In genomic region chr10:70232859-70233108, GRCh38 we compare ENCODE assay signal across 8 cellular contexts. TPM values are rescaled to one million over a fixed set of nuclear protein-coding genes. Genes with fewer than 3 reads are reported as not detected.
DNase-seq lines count a peak whose midpoint lies in the region; ATAC-seq and TF ChIP-seq lines count a peak whose summit lies in the region.

No MANE protein-coding gene starts in this region.

- H3K4me1 ChIP-seq in HAP-1: peaks cover 35% of the 10 kb centered on the region
- peaks cover 11 to 16% (median 13%) of the 10 kb centered on the region in 3 donors for H3K4me1 ChIP-seq in skeletal muscle tissue (ENCODE audit: control insufficient read depth in 3 of 3, insufficient read depth in 3 of 3, low read length in 3 of 3)

- peak overlapping the region; percentile 81 for H3K27ac ChIP-seq in skeletal muscle tissue (ENCODE audit: low read depth, low read length)

- intact Hi-C loops in posterior vena cava (cut with DNase I): no loop called here

- no peak for ATAC-seq in HG02798 (IDR thresholded peaks at IDR 0.05; ENCODE audit: poor library complexity, unreplicated experiment)

- peak overlapping the region; percentile 76 to 87 (median 86) for H3K9ac ChIP-seq in skeletal muscle tissue (ENCODE audit: low read depth in 1 of 3, low read length in 3 of 3)

- H3K4me3 ChIP-seq in HAP-1 (peak overlapping the region; percentile 80), WI38 (ENCODE audit: low read depth, low read length) (peak overlapping the region; percentile 100), foreskin fibroblast (ENCODE audit: low read depth in 1 of 2, low read length in 2 of 2) (peak overlapping the region; percentile 87 to 99), skeletal muscle tissue (ENCODE audit: low read length in 3 of 3) (peak overlapping the region; percentile 79 to 85 (median 84))

- H3K9me3 ChIP-seq in HAP-1 (peaks cover under 1% of the 10 kb centered on the region; the same call in 1 of the 2 replicates), skeletal muscle tissue (ENCODE audit: control insufficient read depth in 3 of 3, low read length in 3 of 3) (no peaks in the 10 kb centered on the region)

- in situ Hi-C loops in HAP-1 (cut with MboI; ENCODE audit: low sequenced_read_pairs): no loop called here

- TF ChIP-seq CTCF in WI38 (IDR thresholded peaks at IDR 0.05; ENCODE audit: low read depth, low read length) (no peak), foreskin fibroblast (IDR thresholded peaks at IDR 0.05; ENCODE audit: low read depth, low read length) (no peak)

- H3K36me3 ChIP-seq in HAP-1 (replicated peaks) (peaks cover 26% of the 10 kb centered on the region), skeletal muscle tissue (ENCODE audit: control insufficient read depth in 3 of 3, insufficient read depth in 3 of 3, low read length in 3 of 3) (peaks cover 0 to 6% (median 6%) of the 10 kb centered on the region in 3 donors)

- H3K27me3 ChIP-seq in HAP-1 (ENCODE audit: low read depth) (no peaks in the 10 kb centered on the region), skeletal muscle tissue (ENCODE audit: control insufficient read depth in 3 of 3, insufficient read depth in 3 of 3, low read length in 3 of 3) (no peaks in the 10 kb centered on the region)

- DNase-seq in HAP-1 (ENCODE audit: low spot score in 2 of 2): no peak
- no peak for DNase-seq in foreskin fibroblast
- no peak for DNase-seq in NK-92 (lab: John Stamatoyannopoulos, UW; ENCODE audit: unreplicated experiment)
- DNase-seq in posterior vena cava (ENCODE audit: low spot score): no peak
- no peak for DNase-seq in central memory CD4-positive, alpha-beta T cell

RNA-seq across cellular contexts. Expression of gene PPA1, which starts 0.4 kb away (rescaled TPM):
- total RNA-seq in skeletal muscle tissue (59.5 TPM), posterior vena cava (10 to 100 TPM; 76.3 to 98.4 TPM)

RNA-seq across cellular contexts. Expression of gene NPFFR1, which starts 51.0 kb away (rescaled TPM):
- total RNA-seq in skeletal muscle tissue: under 0.01 TPM
- not detected for total RNA-seq in posterior vena cava
